In the genomic region with DNA sequence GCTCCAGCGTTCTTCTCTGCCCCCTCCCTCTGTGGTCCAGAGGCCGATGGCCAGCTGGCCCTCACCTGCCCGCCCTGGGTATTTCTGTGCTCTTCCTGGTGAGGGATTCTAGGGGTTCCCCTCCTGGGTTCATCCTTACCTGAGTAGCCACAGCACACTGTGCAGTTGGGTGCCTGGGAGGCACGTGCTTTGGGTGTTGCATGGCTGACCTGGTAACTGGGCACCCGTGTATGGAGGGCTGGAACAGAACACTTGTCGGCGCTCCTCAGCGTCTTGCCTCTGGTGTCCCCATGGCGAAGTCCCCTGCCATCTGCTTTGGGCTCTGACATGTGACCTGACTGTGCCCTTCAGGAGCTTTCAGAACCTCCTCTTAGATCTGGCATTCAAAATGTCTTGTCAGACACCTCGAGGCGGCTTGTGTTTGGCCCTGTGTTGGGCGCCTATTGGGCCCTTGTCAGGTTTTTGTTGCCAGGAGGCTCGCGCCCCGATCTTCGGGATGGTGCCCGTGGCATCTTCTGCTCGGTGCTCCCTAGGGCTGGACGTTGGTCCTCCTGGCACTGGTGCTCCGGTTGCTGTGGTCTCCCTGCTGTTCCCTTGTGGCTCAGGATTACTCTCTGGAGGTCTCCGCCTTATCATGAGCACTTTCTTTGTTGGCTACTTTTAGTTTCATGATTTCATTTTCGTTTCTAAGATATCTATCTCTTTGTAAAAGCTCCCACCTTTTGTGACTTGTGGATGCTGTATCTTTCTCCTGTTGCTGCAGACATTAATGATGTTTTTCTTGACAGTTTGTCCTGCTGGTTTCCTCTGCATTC, we compare ENCODE assay signal across 2 cellular contexts.
TF ChIP-seq lines count a peak whose summit lies in the region.

No MANE protein-coding gene starts in this region.

TF ChIP-seq in H1, 55 proteins besides CTCF, POLR2A, EP300 and RAD21:
- no peak for TF ChIP-seq SIRT6 (IDR thresholded peaks at IDR 0.05; ENCODE audit: low read length)

TF ChIP-seq in neural cell, 6 proteins besides CTCF, POLR2A, EP300 and RAD21:
- no peak for TF ChIP-seq POLR2AphosphoS5 (IDR thresholded peaks at IDR 0.05)
- no peak for TF ChIP-seq MXI1 (conservative IDR thresholded peaks at IDR 0.05; ENCODE audit: poor library complexity, severe bottlenecking)
- TF ChIP-seq, protein P1, sequence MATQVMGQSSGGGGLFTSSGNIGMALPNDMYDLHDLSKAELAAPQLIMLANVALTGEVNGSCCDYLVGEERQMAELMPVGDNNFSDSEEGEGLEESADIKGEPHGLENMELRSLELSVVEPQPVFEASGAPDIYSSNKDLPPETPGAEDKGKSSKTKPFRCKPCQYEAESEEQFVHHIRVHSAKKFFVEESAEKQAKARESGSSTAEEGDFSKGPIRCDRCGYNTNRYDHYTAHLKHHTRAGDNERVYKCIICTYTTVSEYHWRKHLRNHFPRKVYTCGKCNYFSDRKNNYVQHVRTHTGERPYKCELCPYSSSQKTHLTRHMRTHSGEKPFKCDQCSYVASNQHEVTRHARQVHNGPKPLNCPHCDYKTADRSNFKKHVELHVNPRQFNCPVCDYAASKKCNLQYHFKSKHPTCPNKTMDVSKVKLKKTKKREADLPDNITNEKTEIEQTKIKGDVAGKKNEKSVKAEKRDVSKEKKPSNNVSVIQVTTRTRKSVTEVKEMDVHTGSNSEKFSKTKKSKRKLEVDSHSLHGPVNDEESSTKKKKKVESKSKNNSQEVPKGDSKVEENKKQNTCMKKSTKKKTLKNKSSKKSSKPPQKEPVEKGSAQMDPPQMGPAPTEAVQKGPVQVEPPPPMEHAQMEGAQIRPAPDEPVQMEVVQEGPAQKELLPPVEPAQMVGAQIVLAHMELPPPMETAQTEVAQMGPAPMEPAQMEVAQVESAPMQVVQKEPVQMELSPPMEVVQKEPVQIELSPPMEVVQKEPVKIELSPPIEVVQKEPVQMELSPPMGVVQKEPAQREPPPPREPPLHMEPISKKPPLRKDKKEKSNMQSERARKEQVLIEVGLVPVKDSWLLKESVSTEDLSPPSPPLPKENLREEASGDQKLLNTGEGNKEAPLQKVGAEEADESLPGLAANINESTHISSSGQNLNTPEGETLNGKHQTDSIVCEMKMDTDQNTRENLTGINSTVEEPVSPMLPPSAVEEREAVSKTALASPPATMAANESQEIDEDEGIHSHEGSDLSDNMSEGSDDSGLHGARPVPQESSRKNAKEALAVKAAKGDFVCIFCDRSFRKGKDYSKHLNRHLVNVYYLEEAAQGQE (IDR thresholded peaks at IDR 0.05; ENCODE audit: borderline replicate concordance): no peak
- no peak for TF ChIP-seq TAF1 (IDR thresholded peaks at IDR 0.05; ENCODE audit: low read depth)
- TF ChIP-seq EZH2 (IDR thresholded peaks at IDR 0.05; ENCODE audit: borderline replicate concordance, insufficient read depth, low read length, poor library complexity, severe bottlenecking): no peak
- no peak for TF ChIP-seq SMC3 (conservative IDR thresholded peaks at IDR 0.05; ENCODE audit: poor library complexity)
TF ChIP-seq in neural cell: peak in this region for 0.
